In the genomic region with DNA sequence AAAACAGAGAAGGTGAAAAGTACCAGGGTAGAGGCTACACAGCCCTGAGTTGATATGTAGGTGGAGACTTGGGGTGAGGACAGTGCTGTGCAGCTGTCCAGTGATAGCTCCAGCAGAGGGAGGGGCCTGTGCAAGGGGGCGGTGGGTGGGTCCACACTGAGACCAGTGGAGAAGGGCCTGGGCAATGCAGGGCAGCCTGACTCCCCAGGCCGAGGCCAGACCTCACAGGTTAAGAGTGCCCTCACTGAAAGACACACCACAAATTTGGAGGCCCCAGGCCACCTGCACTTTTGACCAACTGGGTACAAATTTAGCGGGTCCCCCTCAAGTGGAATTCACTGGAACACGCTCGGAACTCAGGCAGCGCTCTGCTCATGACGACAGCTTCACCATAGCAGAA, we compare ENCODE assay signal across 28 cellular contexts.
"Had no signal": no experiment of that assay in that cellular context is flagged by ENCODE, and none has a peak within 500 bp of the region (broad histone marks: within the 10 kb centered on the region; RNA-seq: fewer than 3 reads in every experiment).

No MANE protein-coding gene starts in this region.

- H3K4me1 Mint-ChIP-seq: endodermal cell; memory B cell; mesothelial cell of epicardium; naive B cell; neural crest cell; stimulated activated naive B cell treated with anti-CD40 and anti-IgM and Interleukin-4, amounts not matched to agents 10 μg/mL and 1 μg/mL and 100 μg/mL, for 72 hours had no signal

- DNase-seq: effector CD8-positive, alpha-beta T cell; endodermal cell; foreskin keratinocyte; heart left ventricle; hippocampal formation; left ventricle myocardium superior; mucosa of descending colon; naive B cell; pancreas; stimulated activated CD4-positive, alpha-beta T cell treated with anti-CD3 and anti-CD28 coated beads, Interleukin-2, amount 100 ng/mL, for 24 hours; stimulated activated naive B cell treated with anti-CD40 and anti-IgM and Interleukin-4, amounts not matched to agents 10 μg/mL and 1 μg/mL and 100 μg/mL, for 72 hours; transverse colon had no signal

- H3K27ac Mint-ChIP-seq: dendritic cell treated with granulocyte-macrophage colony-stimulating factor and Interleukin-4, amounts not matched to agents 40 ng/mL and 50 ng/mL, for 4 days; endodermal cell; memory B cell; mesothelial cell of epicardium; naive B cell; natural killer cell treated with Interleukin-12 subunit alpha and Interleukin-12 subunit beta and Interleukin-15 and Interleukin-18, amount 100 ng/mL, for 72 hours; progenitor cell of endocrine pancreas; stimulated activated naive B cell treated with anti-CD40 and anti-IgM and Interleukin-4, amounts not matched to agents 10 μg/mL and 1 μg/mL and 100 μg/mL, for 72 hours; stimulated activated naive CD8-positive, alpha-beta T cell treated with anti-CD3 and anti-CD28 coated beads, Interleukin-15, Interleukin-2, amounts not matched to agents 100 ng/mL and 50 ng/mL, for 24 hours had no signal

- H3K27me3 ChIP-seq: vagina had no signal

- H3K9me3 ChIP-seq: gastroesophageal sphincter, heart left ventricle, mucosa of descending colon, neutrophil, pancreas, right atrium auricular region, transverse colon, vagina had no signal

- H3K4me3 ChIP-seq: gastroesophageal sphincter, heart left ventricle, lung, mucosa of descending colon, pancreas, right atrium auricular region, smooth muscle cell, transverse colon, vagina had no signal

- H3K4me3 Mint-ChIP-seq: dendritic cell treated with granulocyte-macrophage colony-stimulating factor and Interleukin-4, amounts not matched to agents 40 ng/mL and 50 ng/mL, for 4 days; endodermal cell; memory B cell; mesothelial cell of epicardium; natural killer cell treated with Interleukin-12 subunit alpha and Interleukin-12 subunit beta and Interleukin-15 and Interleukin-18, amount 100 ng/mL, for 72 hours; neural crest cell; stimulated activated naive B cell treated with anti-CD40 and anti-IgM and Interleukin-4, amounts not matched to agents 10 μg/mL and 1 μg/mL and 100 μg/mL, for 72 hours; stimulated activated naive CD8-positive, alpha-beta T cell treated with anti-CD3 and anti-CD28 coated beads, Interleukin-15, Interleukin-2, amounts not matched to agents 100 ng/mL and 50 ng/mL, for 24 hours had no signal

- H3K9me3 Mint-ChIP-seq: dendritic cell treated with granulocyte-macrophage colony-stimulating factor and Interleukin-4, amounts not matched to agents 40 ng/mL and 50 ng/mL, for 4 days; endodermal cell; memory B cell; mesothelial cell of epicardium; natural killer cell treated with Interleukin-12 subunit alpha and Interleukin-12 subunit beta and Interleukin-15 and Interleukin-18, amount 100 ng/mL, for 72 hours; neural crest cell; stimulated activated naive B cell treated with anti-CD40 and anti-IgM and Interleukin-4, amounts not matched to agents 10 μg/mL and 1 μg/mL and 100 μg/mL, for 72 hours; stimulated activated naive CD8-positive, alpha-beta T cell treated with anti-CD3 and anti-CD28 coated beads, Interleukin-15, Interleukin-2, amounts not matched to agents 100 ng/mL and 50 ng/mL, for 24 hours had no signal

- H3K27ac ChIP-seq: epithelial cell of prostate, foreskin keratinocyte, gastroesophageal sphincter, heart left ventricle, neutrophil, pancreas, right atrium auricular region, transverse colon, vagina had no signal

- H3K4me2 ChIP-seq: smooth muscle cell had no signal

- ATAC-seq: esophagus mucosa; foreskin keratinocyte; gastroesophageal sphincter; left ventricle myocardium superior; mucosa of descending colon; pancreas; sciatic nerve; stimulated activated naive B cell treated with anti-CD40 and anti-IgM and Interleukin-4, amounts not matched to agents 10 μg/mL and 1 μg/mL and 100 μg/mL, for 72 hours had no signal

- H3K36me3 Mint-ChIP-seq: memory B cell; mesothelial cell of epicardium; naive B cell; natural killer cell treated with Interleukin-12 subunit alpha and Interleukin-12 subunit beta and Interleukin-15 and Interleukin-18, amount 100 ng/mL, for 72 hours; stimulated activated naive B cell treated with anti-CD40 and anti-IgM and Interleukin-4, amounts not matched to agents 10 μg/mL and 1 μg/mL and 100 μg/mL, for 72 hours had no signal

- H3K36me3 ChIP-seq: gastroesophageal sphincter, heart left ventricle, neutrophil, pancreas, right atrium auricular region, transverse colon, vagina had no signal

- H3K4me1 ChIP-seq: foreskin keratinocyte, gastroesophageal sphincter, heart left ventricle, pancreas, right atrium auricular region, transverse colon, vagina had no signal
